Comparison of ENCODE assay signal across 15 cellular contexts in the genomic region with DNA sequence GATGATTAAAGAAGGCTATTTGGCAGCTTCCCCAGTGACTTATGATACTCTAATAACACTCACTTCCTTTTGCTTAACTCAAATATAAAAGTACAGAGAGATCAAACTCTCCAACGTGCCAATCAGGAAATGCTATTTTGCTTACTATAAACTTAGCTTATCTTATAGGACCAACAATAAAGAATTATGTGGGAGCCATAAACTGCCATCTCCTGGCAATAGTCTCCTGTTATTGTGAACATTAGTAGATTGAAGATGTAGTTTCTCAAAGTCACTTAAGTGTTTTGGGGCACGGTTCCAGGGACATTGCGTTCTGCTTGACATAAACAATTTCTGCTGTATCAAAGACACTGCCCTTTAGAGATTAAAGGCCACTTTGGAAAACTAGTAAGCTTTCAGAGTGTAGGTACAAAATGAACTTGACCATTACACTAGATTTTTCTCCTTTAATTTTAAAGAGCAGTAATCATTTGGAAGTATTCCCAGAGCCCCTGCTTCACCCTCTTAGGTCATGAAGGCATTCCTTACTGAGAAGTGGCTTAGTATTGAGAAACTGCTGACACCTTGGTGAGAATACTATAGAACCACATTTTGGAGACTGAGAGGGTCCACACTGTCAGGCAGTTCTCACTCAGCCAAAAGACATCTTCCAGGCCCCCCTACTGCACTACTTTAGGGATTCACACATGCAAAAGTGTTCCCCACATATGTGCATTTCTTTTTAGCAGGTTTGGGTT. TPM values are rescaled to one million over a fixed set of nuclear protein-coding genes. Genes with fewer than 3 reads are reported as not detected.
A peak's percentile ranks its signal among the peaks of the same experiment; 100 is the strongest.
DNase-seq lines count a peak whose midpoint lies in the region; ATAC-seq, FAIRE-seq and TF ChIP-seq lines count a peak whose summit lies in the region.
"Had no signal": no experiment of that assay in that cellular context is flagged by ENCODE, and none has a peak within 500 bp of the region (broad histone marks: within the 10 kb centered on the region; RNA-seq: fewer than 3 reads in every experiment).

No MANE protein-coding gene starts in this region.

- no peak overlapping the region for H3K4me3 Mint-ChIP-seq in astrocyte (ENCODE audit: unreplicated experiment)
- H3K4me3 Mint-ChIP-seq: activated CD8-positive, alpha-beta memory T cell treated with anti-CD3 and anti-CD28 coated beads, Interleukin-2, amount 10 ng/mL, durations not matched to agents 7 days and 5 days; activated naive CD8-positive, alpha-beta T cell treated with anti-CD3 and anti-CD28 coated beads, Interleukin-2, amount 50 U/mL, for 24 hours; memory B cell had no signal

- H2AFZ ChIP-seq in astrocyte (ENCODE audit: low read depth, low read length): no peak overlapping the region

- H3K27ac Mint-ChIP-seq in astrocyte (ENCODE audit: unreplicated experiment): no peak overlapping the region
- H3K27ac Mint-ChIP-seq: activated CD8-positive, alpha-beta memory T cell treated with anti-CD3 and anti-CD28 coated beads, Interleukin-2, amount 10 ng/mL, durations not matched to agents 7 days and 5 days; activated naive CD8-positive, alpha-beta T cell treated with anti-CD3 and anti-CD28 coated beads, Interleukin-2, amount 50 U/mL, for 24 hours; memory B cell had no signal

- H4K20me1 ChIP-seq in astrocyte (ENCODE audit: insufficient read depth, low read length): no peaks in the 10 kb centered on the region

- no peaks in the 10 kb centered on the region for H3K27me3 ChIP-seq in astrocyte (ENCODE audit: insufficient read depth, low read length)

- H3K9ac ChIP-seq in astrocyte (ENCODE audit: low read length): no peak overlapping the region

- H3K36me3 ChIP-seq in astrocyte (ENCODE audit: insufficient read depth, low read length) (no peaks in the 10 kb centered on the region), urinary bladder (ENCODE audit: insufficient read depth) (no peaks in the 10 kb centered on the region)

- H3K9me3 ChIP-seq in astrocyte (ENCODE audit: insufficient read depth, low read depth, low read length): no peaks in the 10 kb centered on the region

- H3K9me3 Mint-ChIP-seq in astrocyte (ENCODE audit: unreplicated experiment): no peaks in the 10 kb centered on the region
- H3K9me3 Mint-ChIP-seq: activated naive CD8-positive, alpha-beta T cell treated with anti-CD3 and anti-CD28 coated beads, Interleukin-2, amount 50 U/mL, for 24 hours; memory B cell had no signal

- ATAC-seq in GM21526 (IDR thresholded peaks at IDR 0.05; ENCODE audit: low FRiP score, unreplicated experiment): no peak
- no peak for ATAC-seq in HG03432 (IDR thresholded peaks at IDR 0.05; ENCODE audit: unreplicated experiment)
- no peak for ATAC-seq in GM18873 (IDR thresholded peaks at IDR 0.05; ENCODE audit: low FRiP score, unreplicated experiment)
- ATAC-seq: activated CD8-positive, alpha-beta memory T cell treated with anti-CD3 and anti-CD28 coated beads, Interleukin-2, amount 10 ng/mL, durations not matched to agents 7 days and 5 days; activated naive CD8-positive, alpha-beta T cell treated with anti-CD3 and anti-CD28 coated beads, Interleukin-2, amount 50 U/mL, for 24 hours; esophagus mucosa; K562 had no signal

- 13% methylated on average over 3 of the region's 3 CpGs for WGBS in urinary bladder

- H3K79me2 ChIP-seq in astrocyte (ENCODE audit: insufficient read depth, low read length): no peaks in the 10 kb centered on the region

- no peak overlapping the region for H3K4me2 ChIP-seq in astrocyte (ENCODE audit: low read length)

- H3K36me3 Mint-ChIP-seq in astrocyte (ENCODE audit: low read depth, unreplicated experiment): no peaks in the 10 kb centered on the region
- H3K36me3 Mint-ChIP-seq: activated CD8-positive, alpha-beta memory T cell treated with anti-CD3 and anti-CD28 coated beads, Interleukin-2, amount 10 ng/mL, durations not matched to agents 7 days and 5 days; memory B cell had no signal

- peaks cover 7% of the 10 kb centered on the region for H3K4me1 ChIP-seq in astrocyte (ENCODE audit: insufficient read depth, low read length)
- H3K4me1 ChIP-seq in urinary bladder (ENCODE audit: insufficient read depth): no peaks in the 10 kb centered on the region

- TF ChIP-seq CTCF in astrocyte (IDR thresholded peaks at IDR 0.05; ENCODE audit: insufficient read depth, low read depth, low read length) (no peak), fibroblast of pulmonary artery (IDR thresholded peaks at IDR 0.05; ENCODE audit: low read length, missing control alignments) (no peak)

- no peaks in the 10 kb centered on the region for H3K27me3 Mint-ChIP-seq in astrocyte (ENCODE audit: low read depth, unreplicated experiment)
- H3K27me3 Mint-ChIP-seq: activated CD8-positive, alpha-beta memory T cell treated with anti-CD3 and anti-CD28 coated beads, Interleukin-2, amount 10 ng/mL, durations not matched to agents 7 days and 5 days had no signal

- peaks cover 12% of the 10 kb centered on the region for H3K4me1 Mint-ChIP-seq in astrocyte (ENCODE audit: low read depth, unreplicated experiment)
- H3K4me1 Mint-ChIP-seq: activated CD8-positive, alpha-beta memory T cell treated with anti-CD3 and anti-CD28 coated beads, Interleukin-2, amount 10 ng/mL, durations not matched to agents 7 days and 5 days; activated naive CD8-positive, alpha-beta T cell treated with anti-CD3 and anti-CD28 coated beads, Interleukin-2, amount 50 U/mL, for 24 hours; memory B cell had no signal

- DNase-seq in astrocyte (ENCODE audit: low read depth): no peak
- peak; percentile 80 for DNase-seq in fibroblast of pulmonary artery (ENCODE audit: low read depth)
- peak; percentile 44 for DNase-seq in mucosa of gallbladder (ENCODE audit: low spot score)
- DNase-seq: activated CD8-positive, alpha-beta memory T cell treated with anti-CD3 and anti-CD28 coated beads, Interleukin-2, amount 10 ng/mL, durations not matched to agents 7 days and 5 days; activated naive CD8-positive, alpha-beta T cell treated with anti-CD3 and anti-CD28 coated beads, Interleukin-2, amount 50 U/mL, for 24 hours; T1000 had no signal

- peak; percentile 45 for FAIRE-seq in astrocyte (lab: Jason Lieb, UNC)
- FAIRE-seq: D721Med, H54, K562 had no signal

- H3K4me3 ChIP-seq in astrocyte (ENCODE audit: insufficient read depth, low read depth, low read length) (no peak overlapping the region), fibroblast of pulmonary artery (replicated peaks; ENCODE audit: low read depth, low read length) (no peak overlapping the region), urinary bladder (ENCODE audit: low read depth, low read length) (no peak overlapping the region)
- H3K4me3 ChIP-seq: K562 had no signal

- H3K27ac ChIP-seq in astrocyte (ENCODE audit: low read depth, low read length) (no peak overlapping the region), urinary bladder (ENCODE audit: low read depth) (peak overlapping the region; percentile 38)

RNA-seq across cellular contexts. Expression of gene MAOA, which starts 51.9 kb away (rescaled TPM):
- total RNA-seq in astrocyte (1.8 and 2.5 TPM in 2 replicates), mucosa of gallbladder (126 TPM), urinary bladder (50.6 TPM)
- 95.1 TPM for polyA plus RNA-seq in urinary bladder

Comparison
In these comparisons a context has a peak if more than half of its experiments do, and no peak if none do; other contexts are left out.
1. RNA of gene MAOA, which starts 51.9 kb away (total RNA-seq): 126 TPM in mucosa of gallbladder (single experiment) and 50.6 TPM in urinary bladder (single experiment); 1.8 to 2.5 TPM in astrocyte; every median in the first group is over 10 times any median in the second.